Comparison of ENCODE assay signal across 1 cellular context in genomic region chr11:61749607-61750217, GRCh38.
A peak's percentile ranks its signal among the peaks of the same experiment; 100 is the strongest.
TF ChIP-seq lines count a peak whose summit lies in the region.

No MANE protein-coding gene starts in this region.

TF ChIP-seq in HepG2, 621 proteins besides CTCF, POLR2A, EP300 and RAD21 (continued from another document):
- TF ChIP-seq POGK (CRISPR knock-in tag; conservative IDR thresholded peaks at IDR 0.05) (0 out of 2 replicates have a peak, but pooled peaks have one; percentile 25), CEBPB (IDR thresholded peaks at IDR 0.05; ENCODE audit: borderline replicate concordance, low read depth, low read length) (no peak), ZFP91 (CRISPR knock-in tag; IDR thresholded peaks at IDR 0.05; ENCODE audit: borderline replicate concordance) (no peak), ZBTB10 (CRISPR knock-in tag; IDR thresholded peaks at IDR 0.05; ENCODE audit: borderline replicate concordance) (peak; percentile 32; the same call in 1 of the 2 replicates), ZNF281 (CRISPR knock-in tag; IDR thresholded peaks at IDR 0.05; ENCODE audit: borderline replicate concordance) (peak; percentile 97), CBX1 (IDR thresholded peaks at IDR 0.05; ENCODE audit: low read depth) (no peak), XRCC5 (optimal IDR thresholded peaks at IDR 0.05; ENCODE audit: low read length) (peak; percentile 80), PHF8 (CRISPR knock-in tag; IDR thresholded peaks at IDR 0.05) (0 out of 2 replicates have a peak, but pooled peaks have one; percentile 14), PAF1 (CRISPR knock-in tag; IDR thresholded peaks at IDR 0.05) (no peak), KLF13 (CRISPR knock-in tag; IDR thresholded peaks at IDR 0.05) (0 out of 2 replicates have a peak, but pooled peaks have one; percentile 49), PATZ1 (CRISPR knock-in tag; IDR thresholded peaks at IDR 0.05) (peak; percentile 70), ZNF280B (CRISPR knock-in tag; IDR thresholded peaks at IDR 0.05; ENCODE audit: borderline replicate concordance) (no peak), ZNF275 (CRISPR knock-in tag; IDR thresholded peaks at IDR 0.05; ENCODE audit: borderline replicate concordance) (0 out of 2 replicates have a peak, but pooled peaks have one; percentile 61), CBFB (CRISPR knock-in tag; IDR thresholded peaks at IDR 0.05) (peak; percentile 30; the same call in 1 of the 2 replicates), RFXANK (CRISPR knock-in tag; IDR thresholded peaks at IDR 0.05) (no peak), ZNF343 (CRISPR knock-in tag; IDR thresholded peaks at IDR 0.05) (no peak), ATF4 (CRISPR knock-in tag; IDR thresholded peaks at IDR 0.05) (no peak), SRSF1 (optimal IDR thresholded peaks at IDR 0.05; ENCODE audit: low read depth, low read length) (peak; percentile 63), HMG20B (CRISPR knock-in tag; conservative IDR thresholded peaks at IDR 0.05) (no peak), E2F5 (CRISPR knock-in tag; conservative IDR thresholded peaks at IDR 0.05) (no peak), BCL3 (CRISPR knock-in tag; IDR thresholded peaks at IDR 0.05) (no peak), TGIF2 (CRISPR knock-in tag; IDR thresholded peaks at IDR 0.05) (peak; percentile 27; the same call in 1 of the 2 replicates), ZNF354B (CRISPR knock-in tag; IDR thresholded peaks at IDR 0.05) (no peak), SALL1 (CRISPR knock-in tag; IDR thresholded peaks at IDR 0.05) (peak; percentile 17; the same call in 1 of the 2 replicates), ZNF414 (CRISPR knock-in tag; IDR thresholded peaks at IDR 0.05) (no peak), KDM1A (CRISPR knock-in tag; IDR thresholded peaks at IDR 0.05) (0 out of 2 replicates have a peak, but pooled peaks have one; percentile 23), SMAD9 (CRISPR knock-in tag; IDR thresholded peaks at IDR 0.05) (no peak), ZFP36L2 (CRISPR knock-in tag; IDR thresholded peaks at IDR 0.05) (no peak), TP53 (CRISPR knock-in tag; conservative IDR thresholded peaks at IDR 0.05) (no peak), SOX13 (IDR thresholded peaks at IDR 0.05) (no peak), SOX13 (CRISPR knock-in tag; conservative IDR thresholded peaks at IDR 0.05 in 1 of 2, IDR thresholded peaks at IDR 0.05 in 1 of 2) (peak in 1 of 2 experiments; percentile 55; a peak in 2 of 4 replicates), SOX6 (IDR thresholded peaks at IDR 0.05) (no peak), SOX6 (CRISPR knock-in tag; IDR thresholded peaks at IDR 0.05) (peak; percentile 71)
